ENCODE assay signal across 8 cellular contexts in the genomic region with DNA sequence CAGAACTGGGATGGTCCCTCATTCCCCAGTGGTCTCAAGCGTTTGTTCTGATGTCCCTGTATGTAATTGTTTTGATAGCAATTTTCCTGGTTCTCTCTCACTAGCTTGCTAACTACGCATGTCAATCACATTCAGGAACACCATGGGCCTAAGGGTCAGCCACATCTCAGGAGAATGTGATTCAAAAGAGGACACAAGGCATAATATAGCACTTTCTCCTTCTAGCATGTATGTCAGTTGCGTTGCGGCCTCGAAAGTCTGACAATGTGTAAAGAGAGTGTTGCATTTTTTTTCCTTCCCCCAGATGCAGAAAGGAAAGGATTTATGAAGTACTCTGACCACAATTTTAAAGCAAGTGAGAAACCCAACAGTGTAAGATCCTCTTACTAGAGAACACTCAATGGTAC. TPM values are rescaled to one million over a fixed set of nuclear protein-coding genes. Genes with fewer than 3 reads are reported as not detected.
DNase-seq lines count a peak whose midpoint lies in the region; ATAC-seq, FAIRE-seq and TF ChIP-seq lines count a peak whose summit lies in the region.

No MANE protein-coding gene starts in this region.

- in situ Hi-C loops in HAP-1 (cut with MboI; ENCODE audit: low sequenced_read_pairs), result no loop called here

- DNase-seq in HAP-1 (ENCODE audit: low spot score in 2 of 2) (no peak), iPS DF 6.9 (ENCODE audit: low read depth, low spot score) (no peak), DMS153 (lab: John Stamatoyannopoulos, UW) (no peak), D721Med (ENCODE audit: insufficient read length, low spot score) (no peak), NCI-H774 (lab: John Stamatoyannopoulos, UW) (no peak)
- DNase-seq in activated T-helper 1 cell treated with anti-CD3 and anti-CD28 coated beads, Interleukin-12 subunit alpha, Interleukin-12 subunit beta, Interleukin-2, Interleukin-4 antibody, amounts not matched to agents 30 ng/mL and 10 ng/mL and 1 ng/mL, durations not matched to agents 14 hours and 24 hours and 36 hours (ENCODE audit: low spot score), result no peak
- DNase-seq in stimulated activated naive B cell treated with anti-CD40 and anti-IgM and Interleukin-4, amounts not matched to agents 10 μg/mL and 1 μg/mL and 100 μg/mL, for 72 hours, result peak; percentile 9

- no peaks in the 10 kb centered on the region for H3K9me3 Mint-ChIP-seq in activated T-helper 1 cell treated with anti-CD3 and anti-CD28 coated beads, Interleukin-12 subunit alpha, Interleukin-12 subunit beta, Interleukin-2, Interleukin-4 antibody, amounts not matched to agents 30 ng/mL and 10 ng/mL and 1 ng/mL, durations not matched to agents 14 hours and 24 hours and 36 hours
- H3K9me3 Mint-ChIP-seq in stimulated activated naive B cell treated with anti-CD40 and anti-IgM and Interleukin-4, amounts not matched to agents 10 μg/mL and 1 μg/mL and 100 μg/mL, for 72 hours, result peaks cover 0 to 1% of the 10 kb centered on the region in 2 donors

- peaks cover 27% of the 10 kb centered on the region for H3K4me1 Mint-ChIP-seq in activated T-helper 1 cell treated with anti-CD3 and anti-CD28 coated beads, Interleukin-12 subunit alpha, Interleukin-12 subunit beta, Interleukin-2, Interleukin-4 antibody, amounts not matched to agents 30 ng/mL and 10 ng/mL and 1 ng/mL, durations not matched to agents 14 hours and 24 hours and 36 hours (ENCODE audit: low read depth)
- peaks cover 17 to 31% of the 10 kb centered on the region in 2 donors for H3K4me1 Mint-ChIP-seq in stimulated activated naive B cell treated with anti-CD40 and anti-IgM and Interleukin-4, amounts not matched to agents 10 μg/mL and 1 μg/mL and 100 μg/mL, for 72 hours

- H3K4me1 ChIP-seq in ACC112 (ENCODE audit: control insufficient read depth, insufficient read depth, low read length, unreplicated experiment), result peaks cover 10% of the 10 kb centered on the region
- peaks cover 7% of the 10 kb centered on the region for H3K4me1 ChIP-seq in HAP-1
- no peaks in the 10 kb centered on the region for H3K4me1 ChIP-seq in iPS DF 6.9 (ENCODE audit: control insufficient read depth, insufficient read depth, low read length)

- H3K9me3 ChIP-seq in HAP-1 (no peaks in the 10 kb centered on the region), iPS DF 6.9 (ENCODE audit: control insufficient read depth, insufficient read depth, low read length) (no peaks in the 10 kb centered on the region)

- H3K27me3 ChIP-seq in ACC112 (ENCODE audit: insufficient read depth, low read length) (no peaks in the 10 kb centered on the region), HAP-1 (ENCODE audit: low read depth) (no peaks in the 10 kb centered on the region), iPS DF 6.9 (ENCODE audit: control insufficient read depth, insufficient read depth, low read length) (peaks cover 1% of the 10 kb centered on the region; the same call in 1 of the 2 replicates)

- peak overlapping the region; percentile 85 for H3K27ac Mint-ChIP-seq in activated T-helper 1 cell treated with anti-CD3 and anti-CD28 coated beads, Interleukin-12 subunit alpha, Interleukin-12 subunit beta, Interleukin-2, Interleukin-4 antibody, amounts not matched to agents 30 ng/mL and 10 ng/mL and 1 ng/mL, durations not matched to agents 14 hours and 24 hours and 36 hours
- peak overlapping the region; percentile 95 for H3K27ac Mint-ChIP-seq in stimulated activated naive B cell treated with anti-CD40 and anti-IgM and Interleukin-4, amounts not matched to agents 10 μg/mL and 1 μg/mL and 100 μg/mL, for 72 hours

- no peaks in the 10 kb centered on the region for H3K36me3 Mint-ChIP-seq in activated T-helper 1 cell treated with anti-CD3 and anti-CD28 coated beads, Interleukin-12 subunit alpha, Interleukin-12 subunit beta, Interleukin-2, Interleukin-4 antibody, amounts not matched to agents 30 ng/mL and 10 ng/mL and 1 ng/mL, durations not matched to agents 14 hours and 24 hours and 36 hours (ENCODE audit: low read depth)
- no peaks in the 10 kb centered on the region for H3K36me3 Mint-ChIP-seq in stimulated activated naive B cell treated with anti-CD40 and anti-IgM and Interleukin-4, amounts not matched to agents 10 μg/mL and 1 μg/mL and 100 μg/mL, for 72 hours

- intact Hi-C loops in activated T-helper 1 cell treated with anti-CD3 and anti-CD28 coated beads, Interleukin-12 subunit alpha, Interleukin-12 subunit beta, Interleukin-2, Interleukin-4 antibody, amounts not matched to agents 30 ng/mL and 10 ng/mL and 1 ng/mL, durations not matched to agents 14 hours and 24 hours and 36 hours (cut with micrococcal nuclease), result loop anchor here (2.0 to 10.0 kb wide), 2 partner anchors 154 to 418 kb away; partner anchors contain the start of gene ZNF280D

- H3K36me3 ChIP-seq in ACC112 (ENCODE audit: insufficient read depth, low read length) (no peaks in the 10 kb centered on the region), HAP-1 (replicated peaks) (no peaks in the 10 kb centered on the region), iPS DF 6.9 (ENCODE audit: control insufficient read depth, insufficient read depth, low read length) (no peaks in the 10 kb centered on the region)

- H3K4me3 Mint-ChIP-seq in activated T-helper 1 cell treated with anti-CD3 and anti-CD28 coated beads, Interleukin-12 subunit alpha, Interleukin-12 subunit beta, Interleukin-2, Interleukin-4 antibody, amounts not matched to agents 30 ng/mL and 10 ng/mL and 1 ng/mL, durations not matched to agents 14 hours and 24 hours and 36 hours, result peak overlapping the region; percentile 85
- H3K4me3 Mint-ChIP-seq in stimulated activated naive B cell treated with anti-CD40 and anti-IgM and Interleukin-4, amounts not matched to agents 10 μg/mL and 1 μg/mL and 100 μg/mL, for 72 hours, result peak overlapping the region; percentile 86 to 92

- H3K4me3 ChIP-seq in ACC112 (ENCODE audit: low read depth, low read length), result peak overlapping the region; percentile 82
- H3K4me3 ChIP-seq in HAP-1, result peak overlapping the region; percentile 40
- H3K4me3 ChIP-seq in iPS DF 6.9 (ENCODE audit: low read length), result peak overlapping the region; percentile 52; the same call in 1 of the 2 replicates

- no peak for FAIRE-seq in D721Med (lab: Jason Lieb, UNC)

- H3K27ac ChIP-seq in ACC112 (ENCODE audit: low read depth, low read length), result peak overlapping the region; percentile 84
- H3K27ac ChIP-seq in iPS DF 6.9 (ENCODE audit: low read length), result no peak overlapping the region

- peaks cover 7% of the 10 kb centered on the region for H3K27me3 Mint-ChIP-seq in activated T-helper 1 cell treated with anti-CD3 and anti-CD28 coated beads, Interleukin-12 subunit alpha, Interleukin-12 subunit beta, Interleukin-2, Interleukin-4 antibody, amounts not matched to agents 30 ng/mL and 10 ng/mL and 1 ng/mL, durations not matched to agents 14 hours and 24 hours and 36 hours (ENCODE audit: insufficient read depth)
- no peaks in the 10 kb centered on the region for H3K27me3 Mint-ChIP-seq in stimulated activated naive B cell treated with anti-CD40 and anti-IgM and Interleukin-4, amounts not matched to agents 10 μg/mL and 1 μg/mL and 100 μg/mL, for 72 hours

- H3K79me2 ChIP-seq in ACC112 (ENCODE audit: control insufficient read depth, insufficient read depth, low read length, unreplicated experiment), result no peaks in the 10 kb centered on the region

- TF ChIP-seq CTCF in D721Med (IDR thresholded peaks at IDR 0.05; ENCODE audit: insufficient read depth, missing control alignments), result no peak

- peak overlapping the region; percentile 87 for H2AFZ ChIP-seq in ACC112 (ENCODE audit: low read length, unreplicated experiment)

- peak; percentile 10 to 24 for ATAC-seq in stimulated activated naive B cell treated with anti-CD40 and anti-IgM and Interleukin-4, amounts not matched to agents 10 μg/mL and 1 μg/mL and 100 μg/mL, for 72 hours (replicated peaks)

- WGBS in iPS DF 6.9 (ENCODE audit: insufficient coverage, insufficient read length), result no CpG with 5 or more reads among the region's 5 CpGs

RNA-seq across cellular contexts. Expression of gene TCF12, which starts 32.0 kb away (rescaled TPM):
- 85.7 and 89.2 TPM in 2 replicates for total RNA-seq in activated T-helper 1 cell treated with anti-CD3 and anti-CD28 coated beads, Interleukin-12 subunit alpha, Interleukin-12 subunit beta, Interleukin-2, Interleukin-4 antibody, amounts not matched to agents 30 ng/mL and 10 ng/mL and 1 ng/mL, durations not matched to agents 14 hours and 24 hours and 36 hours
